ENCODE assay signal across 8 cellular contexts in the genomic region with DNA sequence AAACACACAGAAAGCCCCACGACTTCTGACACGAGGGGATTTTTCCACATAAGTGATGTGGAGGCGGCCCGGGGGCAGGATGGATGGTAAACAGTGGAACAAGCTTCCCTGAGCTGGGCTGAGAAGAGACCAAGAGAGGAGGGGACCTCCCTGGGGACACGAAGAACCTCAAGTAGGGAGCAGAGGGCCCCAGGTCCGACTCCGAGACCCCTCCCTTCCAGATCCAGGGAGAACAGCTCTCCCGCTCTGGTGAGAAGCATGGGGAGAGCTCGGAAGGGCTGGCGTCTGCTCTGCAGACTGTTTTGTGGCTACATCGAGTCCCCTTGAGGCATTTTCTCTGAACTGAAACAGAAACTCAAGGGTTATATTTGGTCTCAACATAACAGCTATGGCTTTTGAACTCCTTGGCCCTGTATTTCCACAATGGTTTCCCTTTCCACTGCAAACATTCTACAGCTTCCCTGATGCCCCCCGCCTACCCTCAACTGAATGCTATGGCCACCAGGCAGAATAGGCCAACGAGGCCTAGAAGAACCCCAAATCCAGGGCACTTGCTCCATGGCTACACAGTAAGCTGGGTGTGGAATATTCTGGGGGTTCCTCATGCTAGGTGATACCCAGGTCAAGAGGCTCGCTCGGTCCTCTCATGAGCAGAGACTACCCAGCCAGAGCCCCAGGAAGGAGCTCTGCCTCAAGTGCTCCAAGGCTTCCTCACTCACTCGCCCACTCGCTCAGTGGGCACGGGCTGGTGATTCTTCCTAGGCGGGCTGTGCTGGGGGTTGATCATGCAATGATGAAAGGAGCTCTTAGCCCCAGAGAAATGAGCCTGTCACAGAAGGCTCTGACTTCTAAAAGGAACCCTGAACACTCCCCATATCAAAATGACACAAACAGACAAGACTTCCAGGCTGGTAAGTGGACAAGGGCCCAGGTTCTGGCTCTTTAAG. TPM values are rescaled to one million over a fixed set of nuclear protein-coding genes. Genes with fewer than 3 reads are reported as not detected.
DNase-seq lines count a peak whose midpoint lies in the region; ATAC-seq and TF ChIP-seq lines count a peak whose summit lies in the region.

No MANE protein-coding gene starts in this region.

- no peak overlapping the region for H3K4me3 ChIP-seq in DND-41 (ENCODE audit: low read depth in 1 of 2, low read length in 2 of 2)
- no peak overlapping the region for H3K4me3 ChIP-seq in thyroid gland (replicated peaks in 1 of 3)

- intact Hi-C loops in dendritic cell treated with granulocyte-macrophage colony-stimulating factor and Interleukin-4, amounts not matched to agents 40 ng/mL and 50 ng/mL, for 4 days (cut with micrococcal nuclease): no loop called here
- intact Hi-C loops in thyroid gland (cut with DNase I): loop anchor here (10.0 kb wide), 1 partner anchor 72 kb away; no protein-coding TSS in a partner anchor

- H3K36me3 ChIP-seq in DND-41 (ENCODE audit: insufficient read depth, low read length) (peaks cover 96% of the 10 kb centered on the region), thyroid gland (no peaks in the 10 kb centered on the region)

- peaks cover 57% of the 10 kb centered on the region for H3K4me1 Mint-ChIP-seq in dendritic cell treated with granulocyte-macrophage colony-stimulating factor and Interleukin-4, amounts not matched to agents 40 ng/mL and 50 ng/mL, for 4 days (ENCODE audit: low read depth)

- no peak overlapping the region for H2AFZ ChIP-seq in DND-41 (ENCODE audit: low read depth, low read length)

- no peak overlapping the region for H3K4me3 Mint-ChIP-seq in dendritic cell treated with granulocyte-macrophage colony-stimulating factor and Interleukin-4, amounts not matched to agents 40 ng/mL and 50 ng/mL, for 4 days

- no peaks in the 10 kb centered on the region for H3K9me3 ChIP-seq in DND-41 (ENCODE audit: insufficient read depth, low read length, severe bottlenecking)
- no peaks in the 10 kb centered on the region for H3K9me3 ChIP-seq in thyroid gland

- H3K36me3 Mint-ChIP-seq in dendritic cell treated with granulocyte-macrophage colony-stimulating factor and Interleukin-4, amounts not matched to agents 40 ng/mL and 50 ng/mL, for 4 days (ENCODE audit: low read depth): peaks cover 81% of the 10 kb centered on the region

- H4K20me1 ChIP-seq in DND-41 (ENCODE audit: insufficient read depth, low read length): peaks cover 67% of the 10 kb centered on the region

- H3K27ac ChIP-seq in DND-41 (ENCODE audit: low read length) (peak overlapping the region; percentile 55), thyroid gland (peak overlapping the region; percentile 75 to 92 (median 91))

- H3K79me2 ChIP-seq in DND-41 (ENCODE audit: insufficient read depth, low read length): peaks cover 96% of the 10 kb centered on the region

- no peaks in the 10 kb centered on the region for H3K9me3 Mint-ChIP-seq in dendritic cell treated with granulocyte-macrophage colony-stimulating factor and Interleukin-4, amounts not matched to agents 40 ng/mL and 50 ng/mL, for 4 days

- ATAC-seq in DND-41 (ENCODE audit: insufficient read depth, low read depth) (no peak), GM19397 (IDR thresholded peaks at IDR 0.05; ENCODE audit: unreplicated experiment) (peak; percentile 49), HG03432 (IDR thresholded peaks at IDR 0.05; ENCODE audit: unreplicated experiment) (peak; percentile 71)

- no peaks in the 10 kb centered on the region for H3K27me3 ChIP-seq in DND-41 (ENCODE audit: insufficient read depth, low read length, poor library complexity)
- no peaks in the 10 kb centered on the region for H3K27me3 ChIP-seq in thyroid gland

- peak overlapping the region; percentile 97 for H3K27ac Mint-ChIP-seq in dendritic cell treated with granulocyte-macrophage colony-stimulating factor and Interleukin-4, amounts not matched to agents 40 ng/mL and 50 ng/mL, for 4 days

- H3K4me2 ChIP-seq in DND-41 (ENCODE audit: insufficient read depth, low read length): no peak overlapping the region

- H3K4me1 ChIP-seq in DND-41 (ENCODE audit: insufficient read depth, low read length) (peaks cover 4% of the 10 kb centered on the region), thyroid gland (peaks cover 57 to 96% of the 10 kb centered on the region in 2 donors)

- 62 to 73% methylated on average over 14 to 19 of the region's 19 CpGs for WGBS in thyroid gland, 2 donors

- no peaks in the 10 kb centered on the region for H3K27me3 Mint-ChIP-seq in dendritic cell treated with granulocyte-macrophage colony-stimulating factor and Interleukin-4, amounts not matched to agents 40 ng/mL and 50 ng/mL, for 4 days

- TF ChIP-seq POLR2A in thyroid gland (IDR thresholded peaks at IDR 0.05): no peak

- TF ChIP-seq CTCF in DND-41 (IDR thresholded peaks at IDR 0.05; ENCODE audit: borderline replicate concordance, extremely low read depth, low read length, poor library complexity, severe bottlenecking) (no peak), thyroid gland (IDR thresholded peaks at IDR 0.05) (no peak)

- H3K9ac ChIP-seq in DND-41 (ENCODE audit: low read depth, low read length): no peak overlapping the region

- DNase-seq in DND-41 (no peak), thyroid gland (peak; percentile 52 to 56), NCI-H446 (lab: John Stamatoyannopoulos, UW) (no peak), NCI-H345 (lab: John Stamatoyannopoulos, UW) (no peak), EL (no peak)

RNA-seq across cellular contexts. Expression of a gene that starts 47.5 kb away (rescaled TPM):
- total RNA-seq in thyroid gland: 10 to 100 TPM; 37.6 to 96.3 (median 80.4) TPM

Comparison
In these comparisons a context has a peak if more than half of its experiments do, and no peak if none do; other contexts are left out.
1. DNase-seq: peak in thyroid gland (2 of 2); none in DND-41 (single experiment), NCI-H446 (0 of 2), NCI-H345 (single experiment) and EL (single experiment).